11 cellular contexts compared by ENCODE assay signal in genomic region chr12:88062464-88062863, GRCh38. TPM values are rescaled to one million over a fixed set of nuclear protein-coding genes. Genes with fewer than 3 reads are reported as not detected.
DNase-seq lines count a peak whose midpoint lies in the region; ATAC-seq and TF ChIP-seq lines count a peak whose summit lies in the region.
"Had no signal": no experiment of that assay in that cellular context is flagged by ENCODE, and none has a peak within 500 bp of the region (broad histone marks: within the 10 kb centered on the region; RNA-seq: fewer than 3 reads in every experiment).

No MANE protein-coding gene starts in this region.

- H3K27ac Mint-ChIP-seq in progenitor cell of endocrine pancreas: no peak overlapping the region

- H3K27ac ChIP-seq in breast epithelium (no peak overlapping the region), spleen (no peak overlapping the region)

- DNase-seq in CD1c-positive myeloid dendritic cell (ENCODE audit: extremely low spot score) (peak; percentile 14), breast epithelium (ENCODE audit: low spot score in 2 of 2) (no peak), progenitor cell of endocrine pancreas (ENCODE audit: low spot score, unreplicated experiment) (no peak), spleen (no peak), SHP77 (lab: John Stamatoyannopoulos, UW) (no peak)
- DNase-seq: activated naive CD4-positive, alpha-beta T cell; IMR-90; SHP77 treated with DMSO at 0.1 percent for 48 hours had no signal

- H3K4me1 ChIP-seq in breast epithelium (no peaks in the 10 kb centered on the region), spleen (peaks cover 0 to 3% (median 0%) of the 10 kb centered on the region in 6 donors)

- ATAC-seq in GM19035 (IDR thresholded peaks at IDR 0.05; ENCODE audit: unreplicated experiment) (peak; percentile 60), HG02642 (IDR thresholded peaks at IDR 0.05; ENCODE audit: poor library complexity, unreplicated experiment) (peak; percentile 65), HG03439 (IDR thresholded peaks at IDR 0.05; ENCODE audit: unreplicated experiment) (peak; percentile 49)

- H3K27me3 Mint-ChIP-seq in progenitor cell of endocrine pancreas: no peaks in the 10 kb centered on the region

- peaks cover 25% of the 10 kb centered on the region for H3K36me3 Mint-ChIP-seq in progenitor cell of endocrine pancreas (ENCODE audit: insufficient read depth)

- H3K27me3 ChIP-seq in breast epithelium (no peaks in the 10 kb centered on the region), spleen (replicated peaks in 1 of 7) (no peaks in the 10 kb centered on the region)

- H3K9me3 Mint-ChIP-seq in progenitor cell of endocrine pancreas (ENCODE audit: low read depth): no peaks in the 10 kb centered on the region

- intact Hi-C loops in breast epithelium (cut with DNase I; ENCODE audit: low total_unique reads) (no loop called here), spleen (cut with DNase I; ENCODE audit: low total_unique reads) (no loop called here)

- H3K9me3 ChIP-seq in breast epithelium: no peaks in the 10 kb centered on the region
- H3K9me3 ChIP-seq in spleen: no peaks in the 10 kb centered on the region

- 39 to 61% (median 45%) methylated on average over 1 of the region's 1 CpG for WGBS in spleen, 5 donors

- no peak overlapping the region for H3K4me3 ChIP-seq in breast epithelium
- no peak overlapping the region for H3K4me3 ChIP-seq in spleen

- H3K4me1 Mint-ChIP-seq in progenitor cell of endocrine pancreas (ENCODE audit: low read depth): no peaks in the 10 kb centered on the region

- no peak for TF ChIP-seq CTCF in breast epithelium (IDR thresholded peaks at IDR 0.05)
- TF ChIP-seq CTCF in progenitor cell of endocrine pancreas (IDR thresholded peaks at IDR 0.05; ENCODE audit: unreplicated experiment): no peak
- no peak for TF ChIP-seq CTCF in spleen (IDR thresholded peaks at IDR 0.05 in 8 of 11, conservative IDR thresholded peaks at IDR 0.05 in 3 of 11)

- H3K36me3 ChIP-seq in breast epithelium (peaks cover 6% of the 10 kb centered on the region), spleen (peaks cover 0 to 79% (median 19%) of the 10 kb centered on the region in 6 donors)

- H3K4me3 Mint-ChIP-seq in progenitor cell of endocrine pancreas (ENCODE audit: low read depth): no peak overlapping the region

- no peak for TF ChIP-seq POLR2A in breast epithelium (IDR thresholded peaks at IDR 0.05)
- no peak for TF ChIP-seq POLR2A in spleen (IDR thresholded peaks at IDR 0.05)

RNA-seq across cellular contexts. Expression of gene C12orf50, which starts 33.3 kb away (rescaled TPM):
- not detected for total RNA-seq in breast epithelium
- total RNA-seq in progenitor cell of endocrine pancreas: 0.10 and 0.16 TPM in 2 replicates
- total RNA-seq in spleen: under 1 TPM in 3 of 7 donors, not detected in 4; 0.17 to 0.27 (median 0.19) TPM
- not detected for polyA plus RNA-seq in spleen
- total RNA-seq: IMR-90 had no signal
- polyA plus RNA-seq: IMR-90 had no signal
